ENCODE assay signal across 8 cellular contexts in genomic region chr13:111177081-111177711, GRCh38.
A peak's percentile ranks its signal among the peaks of the same experiment; 100 is the strongest.
DNase-seq lines count a peak whose midpoint lies in the region; ATAC-seq lines count a peak whose summit lies in the region.

No MANE protein-coding gene starts in this region.

- ATAC-seq in GM21526 (IDR thresholded peaks at IDR 0.05; ENCODE audit: low FRiP score, unreplicated experiment): no peak

- DNase-seq in NCI-H748 (lab: John Stamatoyannopoulos, UW; ENCODE audit: unreplicated experiment) (peak; percentile 40), NCI-H748 treated with DMSO at 0.1 percent for 48 hours (lab: John Stamatoyannopoulos, UW) (no peak), NAMALWA (ENCODE audit: low spot score) (peak; percentile 77), amygdala (lab: John Stamatoyannopoulos, UW) (peak in 45 of 56 donors; percentile 15 to 83 (median 50)), hypothalamus (lab: John Stamatoyannopoulos, UW) (peak in 39 of 51 donors; percentile 23 to 82 (median 61)), NCI-H2227 (lab: John Stamatoyannopoulos, UW; ENCODE audit: unreplicated experiment) (no peak)
- peak; percentile 30 to 74 (median 60) for DNase-seq in stimulated activated naive CD4-positive, alpha-beta T cell (lab: John Stamatoyannopoulos, UW)

Comparison
In these comparisons a context has a peak if more than half of its experiments do, and no peak if none do; other contexts are left out.
1. DNase-seq: peak in NCI-H748 (single experiment), NAMALWA (single experiment), amygdala (45 of 56), hypothalamus (39 of 51) and stimulated activated naive CD4-positive, alpha-beta T cell (6 of 6); none in NCI-H748 treated with DMSO at 0.1 percent for 48 hours (single experiment) and NCI-H2227 (single experiment).